ENCODE assay signal across 8 cellular contexts in the genomic region with DNA sequence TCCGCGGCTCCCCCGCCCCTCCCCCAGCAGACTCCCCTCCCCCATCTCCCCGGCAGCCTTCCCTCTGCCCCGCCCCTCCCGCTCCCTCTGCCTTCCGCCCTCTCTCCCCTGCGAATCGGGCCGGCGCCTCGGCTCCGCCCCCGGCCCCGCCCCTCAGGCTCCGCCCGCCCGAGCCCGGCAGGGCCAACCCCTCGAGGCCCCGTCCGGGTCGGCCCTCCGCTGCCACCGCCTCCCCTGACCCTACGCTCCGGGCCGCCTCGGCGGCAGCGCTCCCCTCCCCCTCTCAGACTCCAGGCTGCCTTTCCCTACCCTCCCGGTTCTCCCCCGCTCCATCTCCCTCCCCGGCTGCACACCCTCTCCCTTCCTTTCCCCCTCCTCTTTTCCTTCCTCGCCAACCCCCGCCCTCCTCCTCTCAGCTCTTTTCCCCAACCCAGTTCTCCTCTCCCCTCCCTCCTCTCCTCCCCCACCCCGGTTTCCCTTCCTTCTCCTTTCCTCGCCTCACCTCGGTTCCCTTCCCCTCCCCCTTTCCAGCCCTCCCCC. TPM values are rescaled to one million over a fixed set of nuclear protein-coding genes. Genes with fewer than 3 reads are reported as not detected.
A peak's percentile ranks its signal among the peaks of the same experiment; 100 is the strongest.
DNase-seq lines count a peak whose midpoint lies in the region; ATAC-seq and TF ChIP-seq lines count a peak whose summit lies in the region.

No MANE protein-coding gene starts in this region.

- DNase-seq in DMS153 treated with DMSO at 0.1 percent for 48 hours (lab: John Stamatoyannopoulos, UW; ENCODE audit: unreplicated experiment) = peak; percentile 43
- DNase-seq in IMR-90 = peak; percentile 70
- DNase-seq in activated T-helper 1 cell treated with anti-CD3 and anti-CD28 coated beads, Interleukin-12 subunit alpha, Interleukin-12 subunit beta, Interleukin-2, Interleukin-4 antibody, amounts not matched to agents 30 ng/mL and 10 ng/mL and 1 ng/mL, durations not matched to agents 14 hours and 24 hours and 36 hours (ENCODE audit: low spot score) = peak; percentile 83
- peak; percentile 99 for DNase-seq in fibroblast of pulmonary artery (ENCODE audit: low read depth)
- DNase-seq in stimulated activated naive CD4-positive, alpha-beta T cell (lab: John Stamatoyannopoulos, UW) = peak; percentile 70 to 85 (median 80)

- peak overlapping the region in 1 of 2 experiments; percentile 92; a peak in 2 of 4 replicates for H4K8ac ChIP-seq in IMR-90 (ENCODE audit: low read depth in 2 of 2, low read length in 2 of 2)

- no peaks in the 10 kb centered on the region for H3K79me1 ChIP-seq in IMR-90 (ENCODE audit: low read depth in 1 of 2, low read length in 2 of 2)

- peak overlapping the region; percentile 77 for H3K9ac ChIP-seq in IMR-90 (ENCODE audit: low read depth, low read length)

- no peak overlapping the region for H4K91ac ChIP-seq in IMR-90 (ENCODE audit: insufficient read depth, low read depth, low read length)

- no peak overlapping the region for H3K56ac ChIP-seq in IMR-90 (ENCODE audit: extremely low read depth, insufficient read depth, low read length)

- H3K14ac ChIP-seq in IMR-90 (replicated peaks; ENCODE audit: low read depth, low read length) = no peak overlapping the region; the same call in 1 of the 2 replicates

- H3K4me1 ChIP-seq in IMR-90 (ENCODE audit: control insufficient read depth, insufficient read depth, low read length) = no peaks in the 10 kb centered on the region; the same call in 1 of the 2 replicates

- peak overlapping the region; percentile 85 for H3K4me2 ChIP-seq in IMR-90 (ENCODE audit: low read depth, low read length)

- TF ChIP-seq RAD21 in IMR-90 (IDR thresholded peaks at IDR 0.05; ENCODE audit: low read length) = no peak

- no peak overlapping the region for H2AK9ac ChIP-seq in IMR-90 (replicated peaks; ENCODE audit: low read depth, low read length, poor library complexity)

- H3K4me3 Mint-ChIP-seq in activated T-helper 1 cell treated with anti-CD3 and anti-CD28 coated beads, Interleukin-12 subunit alpha, Interleukin-12 subunit beta, Interleukin-2, Interleukin-4 antibody, amounts not matched to agents 30 ng/mL and 10 ng/mL and 1 ng/mL, durations not matched to agents 14 hours and 24 hours and 36 hours = peak overlapping the region; percentile 82
- H3K4me3 Mint-ChIP-seq in nephron = peak overlapping the region; percentile 88 to 95 (median 91)

- dilution Hi-C loops in IMR-90 (cut with HindIII; ENCODE audit: low sequenced_read_pairs, unreplicated experiment) = no loop called here

- no peaks in the 10 kb centered on the region for H3K36me3 Mint-ChIP-seq in activated T-helper 1 cell treated with anti-CD3 and anti-CD28 coated beads, Interleukin-12 subunit alpha, Interleukin-12 subunit beta, Interleukin-2, Interleukin-4 antibody, amounts not matched to agents 30 ng/mL and 10 ng/mL and 1 ng/mL, durations not matched to agents 14 hours and 24 hours and 36 hours (ENCODE audit: low read depth)
- peaks cover 39% of the 10 kb centered on the region for H3K36me3 Mint-ChIP-seq in nephron (ENCODE audit: low read depth)

- peak overlapping the region; percentile 28; the same call in 1 of the 2 replicates for H3K4ac ChIP-seq in IMR-90 (ENCODE audit: low read depth, low read length)

- H2BK20ac ChIP-seq in IMR-90 (ENCODE audit: low read depth, low read length) = no peak overlapping the region

- H3K27ac Mint-ChIP-seq in activated T-helper 1 cell treated with anti-CD3 and anti-CD28 coated beads, Interleukin-12 subunit alpha, Interleukin-12 subunit beta, Interleukin-2, Interleukin-4 antibody, amounts not matched to agents 30 ng/mL and 10 ng/mL and 1 ng/mL, durations not matched to agents 14 hours and 24 hours and 36 hours = no peak overlapping the region
- peak overlapping the region; percentile 60 to 96 (median 88) for H3K27ac Mint-ChIP-seq in nephron

- H2AK5ac ChIP-seq in IMR-90 (ENCODE audit: low read depth, low read length) = no peak overlapping the region

- no peaks in the 10 kb centered on the region for H3K4me1 Mint-ChIP-seq in activated T-helper 1 cell treated with anti-CD3 and anti-CD28 coated beads, Interleukin-12 subunit alpha, Interleukin-12 subunit beta, Interleukin-2, Interleukin-4 antibody, amounts not matched to agents 30 ng/mL and 10 ng/mL and 1 ng/mL, durations not matched to agents 14 hours and 24 hours and 36 hours (ENCODE audit: low read depth)
- peaks cover 23% of the 10 kb centered on the region for H3K4me1 Mint-ChIP-seq in nephron

- peak overlapping the region; percentile 91 for H2AFZ ChIP-seq in IMR-90 (replicated peaks; ENCODE audit: low read length, poor library complexity)

- H2BK120ac ChIP-seq in IMR-90 (ENCODE audit: low read depth, low read length) = no peak overlapping the region

- no peak overlapping the region; the same call in 1 of the 2 replicates for H3K18ac ChIP-seq in IMR-90 (ENCODE audit: low read depth, low read length)

- no peak overlapping the region for H2BK5ac ChIP-seq in IMR-90 (ENCODE audit: low read depth, low read length, poor library complexity, severe bottlenecking)

- ATAC-seq in GM21529 (IDR thresholded peaks at IDR 0.05; ENCODE audit: unreplicated experiment) (peak; percentile 96), IMR-90 (ENCODE audit: low read depth) (peak; percentile 99)

- TF ChIP-seq POLR2A in IMR-90 (IDR thresholded peaks at IDR 0.05; ENCODE audit: low read depth, low read length) = no peak

- CTCF ChIA-PET in IMR-90 (lab: Yijun Ruan, JAX) = no interaction called here

- peaks cover 28% of the 10 kb centered on the region for H3K27me3 Mint-ChIP-seq in activated T-helper 1 cell treated with anti-CD3 and anti-CD28 coated beads, Interleukin-12 subunit alpha, Interleukin-12 subunit beta, Interleukin-2, Interleukin-4 antibody, amounts not matched to agents 30 ng/mL and 10 ng/mL and 1 ng/mL, durations not matched to agents 14 hours and 24 hours and 36 hours (ENCODE audit: insufficient read depth)
- H3K27me3 Mint-ChIP-seq in nephron (ENCODE audit: low read depth) = peaks cover 29% of the 10 kb centered on the region

- H3K4me3 ChIP-seq in IMR-90 (ENCODE audit: insufficient read depth, low read depth, low read length) = peak overlapping the region; percentile 49
- H3K4me3 ChIP-seq in fibroblast of pulmonary artery (replicated peaks; ENCODE audit: low read depth, low read length) = peak overlapping the region; percentile 80

- H4K20me1 ChIP-seq in IMR-90 (ENCODE audit: insufficient read depth, low read length) = peaks cover 4% of the 10 kb centered on the region

- intact Hi-C loops in IMR-90 (cut with micrococcal nuclease) = loop anchor here (1.0 to 5.0 kb wide), 2 partner anchors 54 to 67 kb away; partner anchors contain the start of gene ZNF862
- intact Hi-C loops in activated T-helper 1 cell treated with anti-CD3 and anti-CD28 coated beads, Interleukin-12 subunit alpha, Interleukin-12 subunit beta, Interleukin-2, Interleukin-4 antibody, amounts not matched to agents 30 ng/mL and 10 ng/mL and 1 ng/mL, durations not matched to agents 14 hours and 24 hours and 36 hours (cut with micrococcal nuclease) = loop anchor here (1.0 to 5.0 kb wide), 4 partner anchors 57 to 1571 kb away; partner anchors contain the start of genes ATP6V0E2, NUB1 and ZNF862

- no peak overlapping the region for H2BK15ac ChIP-seq in IMR-90 (ENCODE audit: low read depth, low read length)

- H3K23ac ChIP-seq in IMR-90 (ENCODE audit: low read depth, low read length) = no peak overlapping the region

- H3K27ac ChIP-seq in IMR-90 (ENCODE audit: insufficient read depth, low read length) = peak overlapping the region; percentile 58

- no peaks in the 10 kb centered on the region for H3K9me3 ChIP-seq in IMR-90 (ENCODE audit: control insufficient read depth, insufficient read depth, low read length)

- H3K9me1 ChIP-seq in IMR-90 (ENCODE audit: insufficient read depth, low read length) = no peaks in the 10 kb centered on the region; the same call in 1 of the 2 replicates

- H4K5ac ChIP-seq in IMR-90 (ENCODE audit: low read depth, low read length) = no peak overlapping the region

- H3K36me3 ChIP-seq in IMR-90 (ENCODE audit: control insufficient read depth, insufficient read depth, low read length) = no peaks in the 10 kb centered on the region

- H3K9me3 Mint-ChIP-seq in activated T-helper 1 cell treated with anti-CD3 and anti-CD28 coated beads, Interleukin-12 subunit alpha, Interleukin-12 subunit beta, Interleukin-2, Interleukin-4 antibody, amounts not matched to agents 30 ng/mL and 10 ng/mL and 1 ng/mL, durations not matched to agents 14 hours and 24 hours and 36 hours = no peaks in the 10 kb centered on the region
- no peaks in the 10 kb centered on the region for H3K9me3 Mint-ChIP-seq in nephron

- TF ChIP-seq CTCF in IMR-90 (conservative IDR thresholded peaks at IDR 0.05; ENCODE audit: low read depth, low read length) (no peak), fibroblast of pulmonary artery (IDR thresholded peaks at IDR 0.05; ENCODE audit: low read length, missing control alignments) (no peak), nephron (IDR thresholded peaks at IDR 0.05; ENCODE audit: unreplicated experiment in 3 of 3) (no peak)

- POLR2A ChIA-PET in IMR-90 (lab: Charles Lee; ENCODE audit: unreplicated experiment) = interaction anchor here (0.7 kb wide), 1 partner anchor 19 kb away, joined by 3 read pairs; no protein-coding TSS in a partner anchor

- H3K27me3 ChIP-seq in IMR-90 (ENCODE audit: control insufficient read depth, insufficient read depth, low read length) = peaks cover 28% of the 10 kb centered on the region

- BruUV-seq in IMR-90 (replicated peaks; lab: Mats Ljungman, UMichigan) = no TSS peak

- in situ Hi-C loops in IMR-90 (cut with MboI; ENCODE audit: low sequenced_read_pairs) = no loop called here

- 0% methylated on average over 3 of the region's 39 CpGs; no CpG with 5 or more reads in 1 of the 2 experiments for WGBS in IMR-90 (ENCODE audit: extremely low coverage in 2 of 2, insufficient read length in 1 of 2), 2 experiments

TF ChIP-seq in IMR-90, 13 proteins besides CTCF, POLR2A, EP300 and RAD21:
- TF ChIP-seq FOS (IDR thresholded peaks at IDR 0.05; ENCODE audit: low read depth, low read length) = no peak
- TF ChIP-seq MAZ (IDR thresholded peaks at IDR 0.05; ENCODE audit: borderline replicate concordance, low read depth, low read length) = peak; percentile 66; the same call in 1 of the 2 replicates

TF ChIP-seq in PFSK-1, 5 proteins besides CTCF, POLR2A, EP300 and RAD21:
- TF ChIP-seq POLR2AphosphoS5 (IDR thresholded peaks at IDR 0.05; ENCODE audit: low read depth, low read length) = 0 out of 2 replicates have a peak, but pooled peaks have one; percentile 36
- TF ChIP-seq SIN3A (IDR thresholded peaks at IDR 0.05; ENCODE audit: borderline replicate concordance, insufficient read depth, low read length) = no peak
- TF ChIP-seq FOXP2 (optimal IDR thresholded peaks at IDR 0.05; ENCODE audit: borderline replicate concordance, extremely low read depth, extremely low read length, insufficient read depth) = peak; percentile 59
TF ChIP-seq in PFSK-1: peak in this region for 2.

RNA-seq across cellular contexts. Expression of gene ZNF467, which starts 1.6 kb away (rescaled TPM):
- under 0.01 TPM in 1 of 2 replicates, not detected in the other for total RNA-seq in IMR-90 (2012; rRNA removed)
- 0.67 and 0.77 TPM in 2 replicates for polyA plus RNA-seq in IMR-90 (2012; rRNA removed)
- polyA plus RNA-seq in IMR-90 (2012; cell fraction: cytosol; rRNA removed) = 0.43 and 0.89 TPM in 2 replicates
- 3.8 and 5.6 TPM in 2 replicates for polyA plus RNA-seq in IMR-90 (2012; cell fraction: nucleus; rRNA removed; ENCODE audit: low replicate concordance)
- polyA plus RNA-seq in PFSK-1 (2012; ENCODE audit: insufficient read length, low read depth) = 11.8 TPM
- 0.10 TPM in 2 replicates for total RNA-seq in activated T-helper 1 cell treated with anti-CD3 and anti-CD28 coated beads, Interleukin-12 subunit alpha, Interleukin-12 subunit beta, Interleukin-2, Interleukin-4 antibody, amounts not matched to agents 30 ng/mL and 10 ng/mL and 1 ng/mL, durations not matched to agents 14 hours and 24 hours and 36 hours

Comparison
In these comparisons a context has a peak if more than half of its experiments do, and no peak if none do; other contexts are left out.
1. Peak in every context shown above with its lines: DNase-seq, ATAC-seq, H3K4me3 ChIP-seq and H3K27ac ChIP-seq.
2. DNase-seq: peak in every context shown above with its lines; median percentile 99 in fibroblast of pulmonary artery; 83 in activated T-helper 1 cell treated with anti-CD3 and anti-CD28 coated beads, Interleukin-12 subunit alpha, Interleukin-12 subunit beta, Interleukin-2, Interleukin-4 antibody, amounts not matched to agents 30 ng/mL and 10 ng/mL and 1 ng/mL, durations not matched to agents 14 hours and 24 hours and 36 hours; 80 in stimulated activated naive CD4-positive, alpha-beta T cell; 70 in IMR-90; 43 in DMS153 treated with DMSO at 0.1 percent for 48 hours.